ENCODE assay signal across 20 cellular contexts in genomic region chr11:48058777-48059176, GRCh38.
DNase-seq lines count a peak whose midpoint lies in the region; ATAC-seq and TF ChIP-seq lines count a peak whose summit lies in the region.
"Had no signal": no experiment of that assay in that cellular context is flagged by ENCODE, and none has a peak within 500 bp of the region (broad histone marks: within the 10 kb centered on the region; RNA-seq: fewer than 3 reads in every experiment).

No MANE protein-coding gene starts in this region.

- peak overlapping the region in 5 of 8 donors; percentile 16 to 80 (median 51) for H3K4me3 Mint-ChIP-seq in naive B cell

- 80 to 96% methylated on average over 11 of the region's 11 CpGs for WGBS in upper lobe of left lung, 2 donors

- no peaks in the 10 kb centered on the region for H3K9me3 Mint-ChIP-seq in activated naive CD4-positive, alpha-beta T cell treated with anti-CD3 and anti-CD28 coated beads, Interleukin-2, amount 50 U/mL, for 72 hours
- H3K9me3 Mint-ChIP-seq in naive B cell, result no peaks in the 10 kb centered on the region

- H3K27ac ChIP-seq in VCaP, result peak overlapping the region; percentile 100
- no peak overlapping the region for H3K27ac ChIP-seq in upper lobe of left lung
- H3K27ac ChIP-seq: esophagus muscularis mucosa, gastroesophageal sphincter, Peyer's patch had no signal

- DNase-seq in activated naive CD4-positive, alpha-beta T cell treated with anti-CD3 and anti-CD28 coated beads, Interleukin-2, amount 50 U/mL, for 72 hours (ENCODE audit: low spot score in 2 of 2), result no peak
- DNase-seq in activated naive CD4-positive, alpha-beta T cell (lab: John Stamatoyannopoulos, UW), result no peak
- no peak for DNase-seq in naive B cell
- DNase-seq in HK-2 (ENCODE audit: unreplicated experiment), result no peak
- DNase-seq in upper lobe of left lung, result no peak
- DNase-seq in DMS79 (lab: John Stamatoyannopoulos, UW), result no peak
- DNase-seq: activated CD4-positive, alpha-beta T cell treated with anti-CD3 and anti-CD28 coated beads for 1 hour; Caco-2; EL; KBM-7; NCI-H187; NCI-H226; retina; stimulated activated CD4-positive, alpha-beta T cell treated with anti-CD3 and anti-CD28 coated beads, Interleukin-12 subunit alpha, Interleukin-12 subunit beta, amount 100 ng/mL, for 4 hours; stimulated activated CD8-positive, alpha-beta memory T cell treated with anti-CD3 and anti-CD28 coated beads, Interleukin-4, amount 100 ng/mL, for 48 hours; T1000 had no signal

- TF ChIP-seq CTCF in VCaP (conservative IDR thresholded peaks at IDR 0.05) (no peak), upper lobe of left lung (IDR thresholded peaks at IDR 0.05) (no peak)

- no peak for ATAC-seq in activated naive CD4-positive, alpha-beta T cell treated with anti-CD3 and anti-CD28 coated beads, Interleukin-2, amount 50 U/mL, for 72 hours
- no peak for ATAC-seq in naive B cell (ENCODE audit: low read depth in 2 of 2)
- no peak for ATAC-seq in upper lobe of left lung (ENCODE audit: low FRiP score in 2 of 2)
- ATAC-seq: gastroesophageal sphincter had no signal

- H3K4me1 Mint-ChIP-seq in naive B cell, result peaks cover 47 to 85% (median 77%) of the 10 kb centered on the region in 3 donors

- H3K27me3 ChIP-seq in upper lobe of left lung, result no peaks in the 10 kb centered on the region
- H3K27me3 ChIP-seq: esophagus muscularis mucosa, gastroesophageal sphincter, Peyer's patch had no signal

- peak overlapping the region; percentile 45 to 56 for H3K27ac Mint-ChIP-seq in activated naive CD4-positive, alpha-beta T cell treated with anti-CD3 and anti-CD28 coated beads, Interleukin-2, amount 50 U/mL, for 72 hours
- peak overlapping the region in 4 of 6 donors; percentile 19 to 88 (median 48) for H3K27ac Mint-ChIP-seq in naive B cell

- peaks cover 0 to 8% of the 10 kb centered on the region in 2 donors for H3K36me3 Mint-ChIP-seq in activated naive CD4-positive, alpha-beta T cell treated with anti-CD3 and anti-CD28 coated beads, Interleukin-2, amount 50 U/mL, for 72 hours
- no peaks in the 10 kb centered on the region for H3K36me3 Mint-ChIP-seq in naive B cell

- no peak overlapping the region for H3K4me3 ChIP-seq in upper lobe of left lung
- H3K4me3 ChIP-seq: esophagus muscularis mucosa, gastroesophageal sphincter, Peyer's patch had no signal

- no peaks in the 10 kb centered on the region for H3K36me3 ChIP-seq in upper lobe of left lung
- H3K36me3 ChIP-seq: esophagus muscularis mucosa, gastroesophageal sphincter, Peyer's patch had no signal

- no peak for TF ChIP-seq EP300 in upper lobe of left lung (IDR thresholded peaks at IDR 0.05)

- no peaks in the 10 kb centered on the region for H3K27me3 Mint-ChIP-seq in naive B cell

- H3K4me1 ChIP-seq in upper lobe of left lung, result peaks cover 27 to 56% (median 45%) of the 10 kb centered on the region in 4 donors

- no peak for TF ChIP-seq POLR2A in upper lobe of left lung (IDR thresholded peaks at IDR 0.05)

- H3K9me3 ChIP-seq in upper lobe of left lung, result no peaks in the 10 kb centered on the region
- H3K9me3 ChIP-seq: Caco-2, esophagus muscularis mucosa, gastroesophageal sphincter, Peyer's patch had no signal
